Comparison of ENCODE assay signal across 1 cellular context in the genomic region with DNA sequence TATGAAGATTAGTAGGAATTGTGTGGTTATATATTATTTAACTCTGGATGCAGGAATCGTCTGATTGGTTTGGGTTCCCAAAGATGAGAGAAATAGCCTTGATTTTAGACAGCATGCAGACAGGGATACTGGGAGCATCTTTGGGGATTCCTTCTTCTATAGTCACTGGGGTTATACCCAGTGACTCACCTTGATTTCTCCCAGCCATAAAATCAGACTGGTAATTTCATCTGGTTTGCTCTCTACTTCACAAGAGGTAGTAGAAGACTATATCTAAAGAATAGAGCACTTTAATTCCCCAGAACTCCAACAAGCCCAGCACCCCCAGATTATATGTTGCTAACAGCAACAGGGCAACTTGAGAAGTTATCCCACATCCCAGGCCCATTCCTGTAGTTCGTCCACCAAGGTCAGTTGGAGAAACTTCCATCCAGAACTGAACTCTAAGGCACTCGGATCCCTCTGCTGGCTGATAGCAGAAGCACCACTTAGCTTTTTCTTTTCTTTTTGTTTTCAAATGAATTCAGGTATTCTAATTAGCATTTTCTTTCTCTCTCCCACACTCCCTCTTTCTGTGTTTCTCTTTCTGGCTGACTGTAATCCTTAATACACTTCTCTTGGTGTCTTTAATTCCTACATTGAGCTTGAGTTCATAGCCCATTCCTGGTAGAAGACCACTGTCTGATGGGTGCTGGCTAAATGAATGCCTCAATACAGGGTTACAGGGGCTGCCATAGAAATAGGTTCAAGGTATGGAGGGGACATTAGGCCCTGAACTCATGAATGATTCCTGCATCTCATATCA.
A peak's percentile ranks its signal among the peaks of the same experiment; 100 is the strongest.
TF ChIP-seq lines count a peak whose summit lies in the region.

No MANE protein-coding gene starts in this region.

TF ChIP-seq in HepG2, 621 proteins besides CTCF, POLR2A, EP300 and RAD21 (continued from another document):
- TF ChIP-seq GFI1 (CRISPR knock-in tag; IDR thresholded peaks at IDR 0.05; ENCODE audit: borderline replicate concordance) (0 out of 2 replicates have a peak, but pooled peaks have one; percentile 10), SOX6 (IDR thresholded peaks at IDR 0.05) (no peak), SOX6 (CRISPR knock-in tag; IDR thresholded peaks at IDR 0.05) (peak; percentile 57), ZMYM3 (CRISPR knock-in tag; IDR thresholded peaks at IDR 0.05) (peak; percentile 32; the same call in 1 of the 2 replicates), KMT2B (CRISPR knock-in tag; IDR thresholded peaks at IDR 0.05) (0 out of 2 replicates have a peak, but pooled peaks have one; percentile 37), RFXANK (CRISPR knock-in tag; IDR thresholded peaks at IDR 0.05) (0 out of 2 replicates have a peak, but pooled peaks have one; percentile 36), ERF (CRISPR knock-in tag; IDR thresholded peaks at IDR 0.05) (0 out of 2 replicates have a peak, but pooled peaks have one; percentile 20), ZSCAN21 (CRISPR knock-in tag; IDR thresholded peaks at IDR 0.05; ENCODE audit: borderline replicate concordance) (peak; percentile 18; the same call in 1 of the 2 replicates), NFYC (CRISPR knock-in tag; IDR thresholded peaks at IDR 0.05) (no peak), RXRB (CRISPR knock-in tag; IDR thresholded peaks at IDR 0.05; ENCODE audit: borderline replicate concordance) (peak; percentile 32; the same call in 1 of the 2 replicates), MIXL1 (CRISPR knock-in tag; IDR thresholded peaks at IDR 0.05) (peak; percentile 56; the same call in 1 of the 2 replicates), ZFX (CRISPR knock-in tag; IDR thresholded peaks at IDR 0.05; ENCODE audit: low read depth) (peak; percentile 34; the same call in 1 of the 2 replicates), CBFB (CRISPR knock-in tag; IDR thresholded peaks at IDR 0.05) (0 out of 2 replicates have a peak, but pooled peaks have one; percentile 14), MLLT10 (CRISPR knock-in tag; IDR thresholded peaks at IDR 0.05) (no peak), NKX3-1 (CRISPR knock-in tag; IDR thresholded peaks at IDR 0.05) (no peak), NR2F1 (CRISPR knock-in tag; IDR thresholded peaks at IDR 0.05) (no peak)
- TF ChIP-seq, protein P1, sequence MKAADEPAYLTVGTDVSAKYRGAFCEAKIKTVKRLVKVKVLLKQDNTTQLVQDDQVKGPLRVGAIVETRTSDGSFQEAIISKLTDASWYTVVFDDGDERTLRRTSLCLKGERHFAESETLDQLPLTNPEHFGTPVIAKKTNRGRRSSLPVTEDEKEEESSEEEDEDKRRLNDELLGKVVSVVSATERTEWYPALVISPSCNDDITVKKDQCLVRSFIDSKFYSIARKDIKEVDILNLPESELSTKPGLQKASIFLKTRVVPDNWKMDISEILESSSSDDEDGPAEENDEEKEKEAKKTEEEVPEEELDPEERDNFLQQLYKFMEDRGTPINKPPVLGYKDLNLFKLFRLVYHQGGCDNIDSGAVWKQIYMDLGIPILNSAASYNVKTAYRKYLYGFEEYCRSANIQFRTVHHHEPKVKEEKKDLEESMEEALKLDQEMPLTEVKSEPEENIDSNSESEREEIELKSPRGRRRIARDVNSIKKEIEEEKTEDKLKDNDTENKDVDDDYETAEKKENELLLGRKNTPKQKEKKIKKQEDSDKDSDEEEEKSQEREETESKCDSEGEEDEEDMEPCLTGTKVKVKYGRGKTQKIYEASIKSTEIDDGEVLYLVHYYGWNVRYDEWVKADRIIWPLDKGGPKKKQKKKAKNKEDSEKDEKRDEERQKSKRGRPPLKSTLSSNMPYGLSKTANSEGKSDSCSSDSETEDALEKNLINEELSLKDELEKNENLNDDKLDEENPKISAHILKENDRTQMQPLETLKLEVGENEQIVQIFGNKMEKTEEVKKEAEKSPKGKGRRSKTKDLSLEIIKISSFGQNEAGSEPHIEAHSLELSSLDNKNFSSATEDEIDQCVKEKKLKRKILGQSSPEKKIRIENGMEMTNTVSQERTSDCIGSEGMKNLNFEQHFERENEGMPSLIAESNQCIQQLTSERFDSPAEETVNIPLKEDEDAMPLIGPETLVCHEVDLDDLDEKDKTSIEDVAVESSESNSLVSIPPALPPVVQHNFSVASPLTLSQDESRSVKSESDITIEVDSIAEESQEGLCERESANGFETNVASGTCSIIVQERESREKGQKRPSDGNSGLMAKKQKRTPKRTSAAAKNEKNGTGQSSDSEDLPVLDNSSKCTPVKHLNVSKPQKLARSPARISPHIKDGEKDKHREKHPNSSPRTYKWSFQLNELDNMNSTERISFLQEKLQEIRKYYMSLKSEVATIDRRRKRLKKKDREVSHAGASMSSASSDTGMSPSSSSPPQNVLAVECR (CRISPR knock-in tag; IDR thresholded peaks at IDR 0.05; ENCODE audit: borderline replicate concordance): 0 out of 2 replicates have a peak, but pooled peaks have one; percentile 31
- TF ChIP-seq, protein P2, sequence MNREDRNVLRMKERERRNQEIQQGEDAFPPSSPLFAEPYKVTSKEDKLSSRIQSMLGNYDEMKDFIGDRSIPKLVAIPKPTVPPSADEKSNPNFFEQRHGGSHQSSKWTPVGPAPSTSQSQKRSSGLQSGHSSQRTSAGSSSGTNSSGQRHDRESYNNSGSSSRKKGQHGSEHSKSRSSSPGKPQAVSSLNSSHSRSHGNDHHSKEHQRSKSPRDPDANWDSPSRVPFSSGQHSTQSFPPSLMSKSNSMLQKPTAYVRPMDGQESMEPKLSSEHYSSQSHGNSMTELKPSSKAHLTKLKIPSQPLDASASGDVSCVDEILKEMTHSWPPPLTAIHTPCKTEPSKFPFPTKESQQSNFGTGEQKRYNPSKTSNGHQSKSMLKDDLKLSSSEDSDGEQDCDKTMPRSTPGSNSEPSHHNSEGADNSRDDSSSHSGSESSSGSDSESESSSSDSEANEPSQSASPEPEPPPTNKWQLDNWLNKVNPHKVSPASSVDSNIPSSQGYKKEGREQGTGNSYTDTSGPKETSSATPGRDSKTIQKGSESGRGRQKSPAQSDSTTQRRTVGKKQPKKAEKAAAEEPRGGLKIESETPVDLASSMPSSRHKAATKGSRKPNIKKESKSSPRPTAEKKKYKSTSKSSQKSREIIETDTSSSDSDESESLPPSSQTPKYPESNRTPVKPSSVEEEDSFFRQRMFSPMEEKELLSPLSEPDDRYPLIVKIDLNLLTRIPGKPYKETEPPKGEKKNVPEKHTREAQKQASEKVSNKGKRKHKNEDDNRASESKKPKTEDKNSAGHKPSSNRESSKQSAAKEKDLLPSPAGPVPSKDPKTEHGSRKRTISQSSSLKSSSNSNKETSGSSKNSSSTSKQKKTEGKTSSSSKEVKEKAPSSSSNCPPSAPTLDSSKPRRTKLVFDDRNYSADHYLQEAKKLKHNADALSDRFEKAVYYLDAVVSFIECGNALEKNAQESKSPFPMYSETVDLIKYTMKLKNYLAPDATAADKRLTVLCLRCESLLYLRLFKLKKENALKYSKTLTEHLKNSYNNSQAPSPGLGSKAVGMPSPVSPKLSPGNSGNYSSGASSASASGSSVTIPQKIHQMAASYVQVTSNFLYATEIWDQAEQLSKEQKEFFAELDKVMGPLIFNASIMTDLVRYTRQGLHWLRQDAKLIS (CRISPR knock-in tag; IDR thresholded peaks at IDR 0.05): 0 out of 2 replicates have a peak, but pooled peaks have one; percentile 35
- TF ChIP-seq, protein P3, sequence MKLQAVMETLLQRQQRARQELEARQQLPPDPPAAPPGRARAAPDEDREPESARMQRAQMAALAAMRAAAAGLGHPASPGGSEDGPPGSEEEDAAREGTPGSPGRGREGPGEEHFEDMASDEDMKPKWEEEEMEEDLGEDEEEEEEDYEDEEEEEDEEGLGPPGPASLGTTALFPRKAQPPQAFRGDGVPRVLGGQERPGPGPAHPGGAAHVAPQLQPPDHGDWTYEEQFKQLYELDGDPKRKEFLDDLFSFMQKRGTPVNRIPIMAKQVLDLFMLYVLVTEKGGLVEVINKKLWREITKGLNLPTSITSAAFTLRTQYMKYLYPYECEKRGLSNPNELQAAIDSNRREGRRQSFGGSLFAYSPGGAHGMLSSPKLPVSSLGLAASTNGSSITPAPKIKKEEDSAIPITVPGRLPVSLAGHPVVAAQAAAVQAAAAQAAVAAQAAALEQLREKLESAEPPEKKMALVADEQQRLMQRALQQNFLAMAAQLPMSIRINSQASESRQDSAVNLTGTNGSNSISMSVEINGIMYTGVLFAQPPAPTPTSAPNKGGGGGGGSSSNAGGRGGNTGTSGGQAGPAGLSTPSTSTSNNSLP (IDR thresholded peaks at IDR 0.05; ENCODE audit: low read depth, low read length): peak; percentile 42; the same call in 1 of the 2 replicates
- TF ChIP-seq, protein P4, sequence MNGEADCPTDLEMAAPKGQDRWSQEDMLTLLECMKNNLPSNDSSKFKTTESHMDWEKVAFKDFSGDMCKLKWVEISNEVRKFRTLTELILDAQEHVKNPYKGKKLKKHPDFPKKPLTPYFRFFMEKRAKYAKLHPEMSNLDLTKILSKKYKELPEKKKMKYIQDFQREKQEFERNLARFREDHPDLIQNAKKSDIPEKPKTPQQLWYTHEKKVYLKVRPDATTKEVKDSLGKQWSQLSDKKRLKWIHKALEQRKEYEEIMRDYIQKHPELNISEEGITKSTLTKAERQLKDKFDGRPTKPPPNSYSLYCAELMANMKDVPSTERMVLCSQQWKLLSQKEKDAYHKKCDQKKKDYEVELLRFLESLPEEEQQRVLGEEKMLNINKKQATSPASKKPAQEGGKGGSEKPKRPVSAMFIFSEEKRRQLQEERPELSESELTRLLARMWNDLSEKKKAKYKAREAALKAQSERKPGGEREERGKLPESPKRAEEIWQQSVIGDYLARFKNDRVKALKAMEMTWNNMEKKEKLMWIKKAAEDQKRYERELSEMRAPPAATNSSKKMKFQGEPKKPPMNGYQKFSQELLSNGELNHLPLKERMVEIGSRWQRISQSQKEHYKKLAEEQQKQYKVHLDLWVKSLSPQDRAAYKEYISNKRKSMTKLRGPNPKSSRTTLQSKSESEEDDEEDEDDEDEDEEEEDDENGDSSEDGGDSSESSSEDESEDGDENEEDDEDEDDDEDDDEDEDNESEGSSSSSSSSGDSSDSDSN (CRISPR knock-in tag; IDR thresholded peaks at IDR 0.05): no peak
